ENCODE assay signal across 19 cellular contexts in the genomic region with DNA sequence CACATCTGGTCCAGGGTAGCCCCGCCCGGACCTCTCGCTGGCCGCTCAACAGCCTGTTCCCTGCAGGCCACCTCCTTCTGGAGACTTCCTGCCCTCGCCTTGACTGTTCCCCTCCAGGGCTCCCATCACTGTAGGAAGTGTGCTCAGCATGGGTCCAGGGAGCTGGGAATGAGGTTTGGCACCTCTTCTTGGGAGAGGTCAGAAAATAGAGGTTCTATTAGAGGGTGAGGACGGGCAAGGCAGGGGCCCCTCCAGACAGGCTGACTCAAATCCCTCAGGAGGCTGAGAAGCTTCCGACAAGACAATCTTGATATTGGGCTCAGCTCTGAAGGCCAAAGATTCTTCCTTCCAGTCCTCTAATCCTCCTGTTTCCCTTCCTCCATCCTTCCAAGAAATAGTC. TPM values are rescaled to one million over a fixed set of nuclear protein-coding genes. Genes with fewer than 3 reads are reported as not detected.
A peak's percentile ranks its signal among the peaks of the same experiment; 100 is the strongest.
DNase-seq lines count a peak whose midpoint lies in the region; ATAC-seq and TF ChIP-seq lines count a peak whose summit lies in the region.
"Had no signal": no experiment of that assay in that cellular context is flagged by ENCODE, and none has a peak within 500 bp of the region (broad histone marks: within the 10 kb centered on the region; RNA-seq: fewer than 3 reads in every experiment).

No MANE protein-coding gene starts in this region.

- H3K27ac ChIP-seq in GM23338 (ENCODE audit: low read depth) (no peak overlapping the region), neural progenitor cell (no peak overlapping the region)

- H3K9ac ChIP-seq in neural progenitor cell: no peak overlapping the region

- no peaks in the 10 kb centered on the region for H3K9me3 ChIP-seq in neural progenitor cell (ENCODE audit: low read depth)

- H3K4me1 ChIP-seq in GM23338 (ENCODE audit: insufficient read depth) (peaks cover 16% of the 10 kb centered on the region; the same call in 1 of the 2 replicates), neural progenitor cell (peaks cover 8% of the 10 kb centered on the region)

- H4K20me1 ChIP-seq in GM23338 (replicated peaks; ENCODE audit: insufficient read depth) (no peaks in the 10 kb centered on the region), neural progenitor cell (ENCODE audit: low read depth) (no peaks in the 10 kb centered on the region)

- H3K36me3 Mint-ChIP-seq in GM23338 (ENCODE audit: low read depth) (no peaks in the 10 kb centered on the region), immature natural killer cell (peaks cover 16 to 19% (median 17%) of the 10 kb centered on the region in 3 donors), neural progenitor cell (no peaks in the 10 kb centered on the region)
- no peaks in the 10 kb centered on the region for H3K36me3 Mint-ChIP-seq in stimulated activated naive B cell treated with anti-CD40 and anti-IgM and Interleukin-4, amounts not matched to agents 10 μg/mL and 1 μg/mL and 100 μg/mL, for 72 hours
- H3K36me3 Mint-ChIP-seq: activated naive CD8-positive, alpha-beta T cell; naive thymus-derived CD4-positive, alpha-beta T cell; stimulated activated memory B cell treated with anti-CD40 and anti-IgM and Interleukin-4, amounts not matched to agents 10 μg/mL and 1 μg/mL and 100 μg/mL, for 72 hours had no signal

- ATAC-seq in GM23338: no peak
- no peak for ATAC-seq in stimulated activated naive B cell treated with anti-CD40 and anti-IgM and Interleukin-4, amounts not matched to agents 10 μg/mL and 1 μg/mL and 100 μg/mL, for 72 hours (replicated peaks)
- no peak for ATAC-seq in HG02852 (IDR thresholded peaks at IDR 0.05; ENCODE audit: unreplicated experiment)
- no peak for ATAC-seq in HG03139 (IDR thresholded peaks at IDR 0.05; ENCODE audit: unreplicated experiment)
- ATAC-seq: naive thymus-derived CD4-positive, alpha-beta T cell; stimulated activated memory B cell treated with anti-CD40 and anti-IgM and Interleukin-4, amounts not matched to agents 10 μg/mL and 1 μg/mL and 100 μg/mL, for 72 hours had no signal

- H2AFZ ChIP-seq in GM23338 (no peak overlapping the region), neural progenitor cell (replicated peaks) (no peak overlapping the region)

- H3K27me3 Mint-ChIP-seq in GM23338 (ENCODE audit: insufficient read depth, low read depth, poor library complexity) (no peaks in the 10 kb centered on the region), immature natural killer cell (ENCODE audit: low read depth in 3 of 3) (peaks cover 2 to 4% (median 4%) of the 10 kb centered on the region in 3 donors), neural progenitor cell (ENCODE audit: insufficient read depth, low read depth) (peaks cover 18% of the 10 kb centered on the region)
- peaks cover 15 to 47% of the 10 kb centered on the region in 2 donors for H3K27me3 Mint-ChIP-seq in stimulated activated naive B cell treated with anti-CD40 and anti-IgM and Interleukin-4, amounts not matched to agents 10 μg/mL and 1 μg/mL and 100 μg/mL, for 72 hours

- H3K79me2 ChIP-seq in GM23338 (replicated peaks; ENCODE audit: insufficient read depth) (no peaks in the 10 kb centered on the region), neural progenitor cell (ENCODE audit: low read depth) (no peaks in the 10 kb centered on the region)

- in situ Hi-C loops in astrocyte of the spinal cord (cut with HindIII; ENCODE audit: low sequenced_read_pairs): no loop called here

- TF ChIP-seq CTCF in GM23338 (conservative IDR thresholded peaks at IDR 0.05; ENCODE audit: low read depth in 2 of 2) (no peak), astrocyte of the spinal cord (IDR thresholded peaks at IDR 0.05; ENCODE audit: low read depth, low read length) (no peak), neural progenitor cell (IDR thresholded peaks at IDR 0.05) (no peak)

- H3K36me3 ChIP-seq in GM23338 (ENCODE audit: insufficient read depth) (no peaks in the 10 kb centered on the region), neural progenitor cell (no peaks in the 10 kb centered on the region)

- H3K27ac Mint-ChIP-seq in GM23338 (no peak overlapping the region), immature natural killer cell (peak overlapping the region; percentile 76 to 98 (median 96)), neural progenitor cell (no peak overlapping the region)
- H3K27ac Mint-ChIP-seq in stimulated activated naive B cell treated with anti-CD40 and anti-IgM and Interleukin-4, amounts not matched to agents 10 μg/mL and 1 μg/mL and 100 μg/mL, for 72 hours: peak overlapping the region; percentile 27
- H3K27ac Mint-ChIP-seq: activated naive CD8-positive, alpha-beta T cell; activated T-helper 1 cell treated with anti-CD3 and anti-CD28 coated beads, Interleukin-12 subunit alpha, Interleukin-12 subunit beta, Interleukin-2, Interleukin-4 antibody, amounts not matched to agents 30 ng/mL and 10 ng/mL and 1 ng/mL, durations not matched to agents 14 hours and 24 hours and 36 hours; naive thymus-derived CD4-positive, alpha-beta T cell; stimulated activated memory B cell treated with anti-CD40 and anti-IgM and Interleukin-4, amounts not matched to agents 10 μg/mL and 1 μg/mL and 100 μg/mL, for 72 hours; T-helper 1 cell treated with Interleukin-12 subunit alpha and Interleukin-12 subunit beta and Interleukin-4 antibody, amounts not matched to agents 30 μg/mL and 1 μg/mL, for 36 hours had no signal

- no peak overlapping the region for H3K4me3 Mint-ChIP-seq in GM23338
- H3K4me3 Mint-ChIP-seq in immature natural killer cell: peak overlapping the region in 4 of 5 donors; percentile 48 to 89 (median 58)
- H3K4me3 Mint-ChIP-seq in stimulated activated naive B cell treated with anti-CD40 and anti-IgM and Interleukin-4, amounts not matched to agents 10 μg/mL and 1 μg/mL and 100 μg/mL, for 72 hours: no peak overlapping the region
- H3K4me3 Mint-ChIP-seq in neural progenitor cell: no peak overlapping the region
- H3K4me3 Mint-ChIP-seq: activated naive CD8-positive, alpha-beta T cell; activated T-helper 1 cell treated with anti-CD3 and anti-CD28 coated beads, Interleukin-12 subunit alpha, Interleukin-12 subunit beta, Interleukin-2, Interleukin-4 antibody, amounts not matched to agents 30 ng/mL and 10 ng/mL and 1 ng/mL, durations not matched to agents 14 hours and 24 hours and 36 hours; naive thymus-derived CD4-positive, alpha-beta T cell; stimulated activated memory B cell treated with anti-CD40 and anti-IgM and Interleukin-4, amounts not matched to agents 10 μg/mL and 1 μg/mL and 100 μg/mL, for 72 hours; T-helper 1 cell treated with Interleukin-12 subunit alpha and Interleukin-12 subunit beta and Interleukin-4 antibody, amounts not matched to agents 30 μg/mL and 1 μg/mL, for 36 hours had no signal

- DNase-seq in GM23338 (ENCODE audit: low spot score) (peak; percentile 13), astrocyte of the spinal cord (ENCODE audit: low read depth, low spot score) (peak; percentile 68), immature natural killer cell (no peak), nucleus accumbens (lab: John Stamatoyannopoulos, UW) (no peak), neural progenitor cell (ENCODE audit: low spot score) (no peak)
- no peak for DNase-seq in stimulated activated naive B cell treated with anti-CD40 and anti-IgM and Interleukin-4, amounts not matched to agents 10 μg/mL and 1 μg/mL and 100 μg/mL, for 72 hours
- DNase-seq: effector memory CD4-positive, alpha-beta T cell; naive thymus-derived CD4-positive, alpha-beta T cell; NCI-H1417 treated with DMSO at 0.1 percent for 48 hours; NCI-H2171 treated with DMSO at 0.1 percent for 48 hours; NCI-H748 treated with DMSO at 0.1 percent for 48 hours had no signal

- H3K9me2 ChIP-seq in GM23338 (ENCODE audit: insufficient read depth): no peaks in the 10 kb centered on the region

- H3K4me3 ChIP-seq in GM23338: no peak overlapping the region
- no peak overlapping the region for H3K4me3 ChIP-seq in astrocyte of the spinal cord (ENCODE audit: low read depth, low read length)
- H3K4me3 ChIP-seq in neural progenitor cell: no peak overlapping the region

- H3K9me3 Mint-ChIP-seq in GM23338: no peaks in the 10 kb centered on the region
- no peaks in the 10 kb centered on the region for H3K9me3 Mint-ChIP-seq in immature natural killer cell
- no peaks in the 10 kb centered on the region for H3K9me3 Mint-ChIP-seq in stimulated activated naive B cell treated with anti-CD40 and anti-IgM and Interleukin-4, amounts not matched to agents 10 μg/mL and 1 μg/mL and 100 μg/mL, for 72 hours
- H3K9me3 Mint-ChIP-seq in neural progenitor cell: no peaks in the 10 kb centered on the region
- H3K9me3 Mint-ChIP-seq: activated T-helper 1 cell treated with anti-CD3 and anti-CD28 coated beads, Interleukin-12 subunit alpha, Interleukin-12 subunit beta, Interleukin-2, Interleukin-4 antibody, amounts not matched to agents 30 ng/mL and 10 ng/mL and 1 ng/mL, durations not matched to agents 14 hours and 24 hours and 36 hours; naive thymus-derived CD4-positive, alpha-beta T cell; stimulated activated memory B cell treated with anti-CD40 and anti-IgM and Interleukin-4, amounts not matched to agents 10 μg/mL and 1 μg/mL and 100 μg/mL, for 72 hours; T-helper 1 cell treated with Interleukin-12 subunit alpha and Interleukin-12 subunit beta and Interleukin-4 antibody, amounts not matched to agents 30 μg/mL and 1 μg/mL, for 36 hours had no signal

- H3F3A ChIP-seq in GM23338 (replicated peaks; ENCODE audit: low read depth) (no peaks in the 10 kb centered on the region), neural progenitor cell (ENCODE audit: low read depth) (no peaks in the 10 kb centered on the region)

- H3K27me3 ChIP-seq in GM23338 (ENCODE audit: insufficient read depth) (no peaks in the 10 kb centered on the region), neural progenitor cell (no peaks in the 10 kb centered on the region)

- H3K4me1 Mint-ChIP-seq in GM23338 (peaks cover 35% of the 10 kb centered on the region), immature natural killer cell (peaks cover 98 to 100% of the 10 kb centered on the region in 2 donors), neural progenitor cell (peaks cover 83% of the 10 kb centered on the region)
- no peaks in the 10 kb centered on the region for H3K4me1 Mint-ChIP-seq in stimulated activated naive B cell treated with anti-CD40 and anti-IgM and Interleukin-4, amounts not matched to agents 10 μg/mL and 1 μg/mL and 100 μg/mL, for 72 hours

- H3K4me2 ChIP-seq in GM23338 (no peak overlapping the region), neural progenitor cell (no peak overlapping the region)

TF ChIP-seq in GM23338, 12 proteins besides CTCF, POLR2A, EP300 and RAD21 (continues in another document):
- no peak for TF ChIP-seq ZNF114 (CRISPR knock-in tag; IDR thresholded peaks at IDR 0.05)

RNA-seq across cellular contexts. Expression of a gene that starts 30.7 kb away (rescaled TPM):
- total RNA-seq in GM23338 (2014; rRNA removed; shearing (Covaris generic)): 1.6 and 2.6 TPM in 2 replicates
- polyA plus RNA-seq in GM23338 (2016; fragmentation: Nextera tagmentation; extraction: Ambion mirVana) (0.40 and 0.71 TPM in 2 replicates), immature natural killer cell (10 to 100 TPM; 32.5 to 83.7 (median 49.6) TPM)
- total RNA-seq in neural progenitor cell (ENCODE audit: low replicate concordance): 0.09 TPM in 1 of 2 replicates, not detected in the other
- total RNA-seq: activated CD8-positive, alpha-beta memory T cell treated with anti-CD3 and anti-CD28 coated beads for 36 hours; activated T-helper 1 cell treated with anti-CD3 and anti-CD28 coated beads, Interleukin-12 subunit alpha, Interleukin-12 subunit beta, Interleukin-2, Interleukin-4 antibody, amounts not matched to agents 30 ng/mL and 10 ng/mL and 1 ng/mL, durations not matched to agents 14 hours and 24 hours and 36 hours; bronchial epithelial cell had no signal

Comparison
In these comparisons a context has a peak if more than half of its experiments do, and no peak if none do; other contexts are left out.
1. DNase-seq: peak in GM23338 (single experiment) and astrocyte of the spinal cord (single experiment); none in immature natural killer cell (0 of 3), stimulated activated naive B cell treated with anti-CD40 and anti-IgM and Interleukin-4, amounts not matched to agents 10 μg/mL and 1 μg/mL and 100 μg/mL, for 72 hours (single experiment), nucleus accumbens (0 of 56) and neural progenitor cell (single experiment).
2. H3K27ac Mint-ChIP-seq: peak in immature natural killer cell (6 of 6) and stimulated activated naive B cell treated with anti-CD40 and anti-IgM and Interleukin-4, amounts not matched to agents 10 μg/mL and 1 μg/mL and 100 μg/mL, for 72 hours (single experiment); none in GM23338 (single experiment) and neural progenitor cell (single experiment).
3. H3K4me3 Mint-ChIP-seq: peak in immature natural killer cell (4 of 5); none in GM23338 (single experiment), stimulated activated naive B cell treated with anti-CD40 and anti-IgM and Interleukin-4, amounts not matched to agents 10 μg/mL and 1 μg/mL and 100 μg/mL, for 72 hours (0 of 2) and neural progenitor cell (single experiment).